ENCODE assay signal across 15 cellular contexts in genomic region chr12:93808169-93808899, GRCh38.
DNase-seq lines count a peak whose midpoint lies in the region; ATAC-seq and TF ChIP-seq lines count a peak whose summit lies in the region.
"Had no signal": no experiment of that assay in that cellular context is flagged by ENCODE, and none has a peak within 500 bp of the region (broad histone marks: within the 10 kb centered on the region; RNA-seq: fewer than 3 reads in every experiment).

No MANE protein-coding gene starts in this region.

- peak overlapping the region; percentile 35 for H3K27ac Mint-ChIP-seq in T-helper 17 cell

- H3K27me3 Mint-ChIP-seq in T-helper 17 cell: no peaks in the 10 kb centered on the region

- H3K4me3 ChIP-seq in gastroesophageal sphincter: no peak overlapping the region
- no peak overlapping the region for H3K4me3 ChIP-seq in sigmoid colon
- H3K4me3 ChIP-seq: HAP-1 had no signal

- H3K4me1 Mint-ChIP-seq in T-helper 17 cell: peaks cover 7% of the 10 kb centered on the region

- H3K36me3 Mint-ChIP-seq in T-helper 17 cell (ENCODE audit: low read depth): no peaks in the 10 kb centered on the region

- H3K27me3 ChIP-seq in gastroesophageal sphincter (no peaks in the 10 kb centered on the region), sigmoid colon (no peaks in the 10 kb centered on the region)

- TF ChIP-seq CTCF in gastroesophageal sphincter (IDR thresholded peaks at IDR 0.05) (no peak), sigmoid colon (IDR thresholded peaks at IDR 0.05) (no peak)

- intact Hi-C loops in sigmoid colon (cut with DNase I): no loop called here

- TF ChIP-seq EP300 in gastroesophageal sphincter (IDR thresholded peaks at IDR 0.05) (no peak), sigmoid colon (IDR thresholded peaks at IDR 0.05) (no peak)

- TF ChIP-seq POLR2A in gastroesophageal sphincter (IDR thresholded peaks at IDR 0.05) (no peak), sigmoid colon (IDR thresholded peaks at IDR 0.05) (no peak)

- DNase-seq in KBM-7: peak; percentile 40
- no peak for DNase-seq in T-helper 17 cell
- no peak for DNase-seq in sigmoid colon
- no peak for DNase-seq in iPS-NIHi7 (ENCODE audit: extremely low spot score)
- no peak for DNase-seq in cerebellar nuclear complex (lab: John Stamatoyannopoulos, UW)
- DNase-seq in nucleus accumbens (lab: John Stamatoyannopoulos, UW): no peak
- no peak for DNase-seq in DMS 273 treated with DMSO at 0.1 percent for 48 hours (lab: John Stamatoyannopoulos, UW)
- DNase-seq: COR-L47; DMS153; NCI-H1105 treated with DMSO at 0.1 percent for 48 hours; NCI-H187; NCI-H446 treated with DMSO at 0.1 percent for 48 hours; NK-92 treated with Interleukin-12 subunit alpha and Interleukin-12 subunit beta, amount 100 ng/mL, for 24 hours had no signal

- in situ Hi-C loops in KBM-7 (cut with MboI; ENCODE audit: low pct_unique_long_range_greater_than_20kb, low sequenced_read_pairs): no loop called here

- H3K4me3 Mint-ChIP-seq in T-helper 17 cell: no peak overlapping the region

- 86 to 100% methylated on average over 1 to 6 of the region's 6 CpGs for WGBS in gastroesophageal sphincter (ENCODE audit: low coverage in 1 of 2), 2 donors
- WGBS in sigmoid colon, 2 donors: 85 to 86% methylated on average over 6 of the region's 6 CpGs

- H3K9me3 ChIP-seq in T-helper 17 cell (ENCODE audit: control insufficient read depth, low read length, poor library complexity, severe bottlenecking) (no peaks in the 10 kb centered on the region), gastroesophageal sphincter (no peaks in the 10 kb centered on the region), sigmoid colon (no peaks in the 10 kb centered on the region)
- H3K9me3 ChIP-seq: HAP-1 had no signal

- ATAC-seq in T-helper 17 cell (no peak), gastroesophageal sphincter (no peak)

- peaks cover under 1 to 76% (median 22%) of the 10 kb centered on the region in 3 donors for H3K4me1 ChIP-seq in gastroesophageal sphincter
- H3K4me1 ChIP-seq in sigmoid colon: peaks cover 0 to 88% (median 66%) of the 10 kb centered on the region in 4 donors
- H3K4me1 ChIP-seq: HAP-1 had no signal

- no peaks in the 10 kb centered on the region for H3K36me3 ChIP-seq in gastroesophageal sphincter
- H3K36me3 ChIP-seq in sigmoid colon: no peaks in the 10 kb centered on the region
- H3K36me3 ChIP-seq: HAP-1 had no signal

- H3K27ac ChIP-seq in gastroesophageal sphincter (peak overlapping the region; percentile 5 to 97 (median 90)), sigmoid colon (peak overlapping the region; percentile 85 to 91 (median 90))
